Comparison of ENCODE assay signal across 1 cellular context in the genomic region with DNA sequence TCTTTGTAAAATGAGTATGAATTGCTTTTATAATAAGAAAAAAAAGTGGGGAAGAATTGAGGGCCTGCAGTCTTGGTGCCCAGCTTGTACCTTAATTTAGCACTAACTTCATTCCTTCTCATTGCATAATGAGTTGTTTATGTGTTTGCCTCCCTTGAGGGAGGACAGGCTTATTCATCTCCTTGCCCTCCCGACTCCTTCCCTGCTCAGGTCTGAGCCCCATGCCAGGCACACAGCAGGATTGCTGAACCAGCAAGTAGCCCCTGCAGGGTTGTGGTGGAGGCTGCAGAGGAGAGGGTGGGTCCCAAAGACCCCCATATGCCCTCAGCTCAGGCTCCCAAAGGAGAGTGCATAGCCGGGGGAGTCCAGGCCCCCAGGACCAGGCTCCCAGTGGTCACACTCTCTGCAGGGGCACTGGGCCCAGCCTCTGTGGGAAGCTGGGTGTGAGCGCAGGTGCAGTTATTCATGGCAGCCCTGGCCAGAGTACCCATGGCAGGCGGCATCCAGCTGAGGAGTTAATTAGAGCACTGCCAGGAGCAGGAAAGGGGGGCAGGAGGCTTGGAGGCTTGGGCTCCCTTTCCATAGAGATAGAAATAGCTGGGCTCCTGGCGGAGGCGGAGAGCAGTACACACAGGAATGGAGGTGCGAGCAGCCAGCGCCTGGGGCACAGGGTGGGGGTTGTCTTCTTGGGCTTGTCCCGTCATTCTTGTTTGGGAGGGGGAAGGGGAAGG.
TF ChIP-seq lines count a peak whose summit lies in the region.

No MANE protein-coding gene starts in this region.

TF ChIP-seq in H1, 55 proteins besides CTCF, POLR2A, EP300 and RAD21:
- TF ChIP-seq TAF7 (optimal IDR thresholded peaks at IDR 0.05; ENCODE audit: borderline replicate concordance, low read depth, low read length) (no peak), BRCA1 (IDR thresholded peaks at IDR 0.05; ENCODE audit: low read depth, low read length) (no peak)
TF ChIP-seq in H1: peak in this region for 0.
